In genomic region chrX:131262738-131263679, GRCh38 we compare ENCODE assay signal across 10 cellular contexts. TPM values are rescaled to one million over a fixed set of nuclear protein-coding genes. Genes with fewer than 3 reads are reported as not detected.
A peak's percentile ranks its signal among the peaks of the same experiment; 100 is the strongest.
DNase-seq lines count a peak whose midpoint lies in the region; ATAC-seq and TF ChIP-seq lines count a peak whose summit lies in the region.
"Had no signal": no experiment of that assay in that cellular context is flagged by ENCODE, and none has a peak within 500 bp of the region (broad histone marks: within the 10 kb centered on the region; RNA-seq: fewer than 3 reads in every experiment).

No MANE protein-coding gene starts in this region.

- H3K4me3 ChIP-seq in retinal pigment epithelial cell (ENCODE audit: low read length): no peak overlapping the region
- H3K4me3 ChIP-seq: SK-N-MC had no signal

- no peaks in the 10 kb centered on the region for H3K4me1 Mint-ChIP-seq in activated naive CD8-positive, alpha-beta T cell treated with anti-CD3 and anti-CD28 coated beads for 36 hours

- no peaks in the 10 kb centered on the region for H3K36me3 Mint-ChIP-seq in activated naive CD8-positive, alpha-beta T cell treated with anti-CD3 and anti-CD28 coated beads for 36 hours

- no peaks in the 10 kb centered on the region for H3K9me3 Mint-ChIP-seq in activated naive CD8-positive, alpha-beta T cell treated with anti-CD3 and anti-CD28 coated beads for 36 hours

- H3K27ac Mint-ChIP-seq in activated naive CD8-positive, alpha-beta T cell treated with anti-CD3 and anti-CD28 coated beads for 36 hours: no peak overlapping the region

- H3K27me3 Mint-ChIP-seq in activated naive CD8-positive, alpha-beta T cell treated with anti-CD3 and anti-CD28 coated beads for 36 hours: no peaks in the 10 kb centered on the region

- TF ChIP-seq CTCF in retinal pigment epithelial cell (conservative IDR thresholded peaks at IDR 0.05; ENCODE audit: low read depth, low read length): peak; percentile 9

- DNase-seq in NCI-H2171 treated with DMSO at 0.1 percent for 48 hours (lab: John Stamatoyannopoulos, UW) (peak; percentile 47), NCI-H2171 (lab: John Stamatoyannopoulos, UW) (no peak), M059J (ENCODE audit: low read depth) (peak; percentile 25), retinal pigment epithelial cell (ENCODE audit: low read depth) (no peak), NCI-H1930 (lab: John Stamatoyannopoulos, UW) (no peak), GOT3 (lab: John Stamatoyannopoulos, UW) (no peak)
- DNase-seq in activated naive CD8-positive, alpha-beta T cell treated with anti-CD3 and anti-CD28 coated beads for 36 hours: peak; percentile 1

- H3K4me3 Mint-ChIP-seq in activated naive CD8-positive, alpha-beta T cell treated with anti-CD3 and anti-CD28 coated beads for 36 hours: no peak overlapping the region

- ATAC-seq in GM21717 (IDR thresholded peaks at IDR 0.05; ENCODE audit: unreplicated experiment): no peak

RNA-seq across cellular contexts. Expression of gene IGSF1, which starts 26.1 kb away (rescaled TPM):
- total RNA-seq in M059J (2014; rRNA removed; shearing (Covaris generic)): 0.89 and 1.5 TPM in 2 replicates
- total RNA-seq in activated naive CD8-positive, alpha-beta T cell treated with anti-CD3 and anti-CD28 coated beads for 36 hours: not detected
- total RNA-seq: lung microvascular endothelial cell had no signal

Comparison
In these comparisons a context has a peak if more than half of its experiments do, and no peak if none do; other contexts are left out.
1. DNase-seq: peak in NCI-H2171 treated with DMSO at 0.1 percent for 48 hours (single experiment), M059J (single experiment) and activated naive CD8-positive, alpha-beta T cell treated with anti-CD3 and anti-CD28 coated beads for 36 hours (single experiment); none in NCI-H2171 (single experiment), retinal pigment epithelial cell (single experiment), NCI-H1930 (0 of 2) and GOT3 (single experiment).